In the genomic region with DNA sequence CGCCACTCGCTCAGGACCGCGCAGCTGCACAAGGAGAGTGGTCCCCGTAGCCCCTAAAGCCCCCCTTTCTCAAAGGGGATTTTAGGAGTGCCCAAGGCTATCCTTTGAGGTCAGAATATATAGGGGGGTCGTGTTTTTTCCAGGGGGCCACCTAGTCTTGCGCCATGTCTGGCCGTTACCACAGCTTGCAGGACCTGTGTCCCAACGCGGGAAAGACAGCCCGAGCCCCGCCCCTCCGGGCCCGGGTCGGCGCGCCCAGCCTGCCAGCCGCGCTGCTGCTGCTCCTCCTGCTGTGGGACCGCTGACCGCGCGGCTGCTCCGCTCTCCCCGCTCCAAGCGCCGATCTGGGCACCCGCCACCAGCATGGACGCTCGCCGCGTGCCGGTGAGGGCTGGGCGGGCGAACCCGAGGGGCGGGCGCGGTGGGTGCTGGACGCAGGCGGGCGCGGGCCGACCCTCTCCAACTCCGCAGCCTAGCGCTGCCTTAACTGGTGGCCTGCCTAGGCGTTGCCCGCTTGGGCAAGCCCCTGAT, we compare ENCODE assay signal across 1 cellular context.
TF ChIP-seq lines count a peak whose summit lies in the region.

A gene (plus strand): TSS at position 272 of the 531 bp plus-strand sequence. CDS start 92 bp downstream, at position 364.

TF ChIP-seq in HepG2, 621 proteins besides CTCF, POLR2A, EP300 and RAD21 (continued from another document and continues in another):
- TF ChIP-seq, protein P1, sequence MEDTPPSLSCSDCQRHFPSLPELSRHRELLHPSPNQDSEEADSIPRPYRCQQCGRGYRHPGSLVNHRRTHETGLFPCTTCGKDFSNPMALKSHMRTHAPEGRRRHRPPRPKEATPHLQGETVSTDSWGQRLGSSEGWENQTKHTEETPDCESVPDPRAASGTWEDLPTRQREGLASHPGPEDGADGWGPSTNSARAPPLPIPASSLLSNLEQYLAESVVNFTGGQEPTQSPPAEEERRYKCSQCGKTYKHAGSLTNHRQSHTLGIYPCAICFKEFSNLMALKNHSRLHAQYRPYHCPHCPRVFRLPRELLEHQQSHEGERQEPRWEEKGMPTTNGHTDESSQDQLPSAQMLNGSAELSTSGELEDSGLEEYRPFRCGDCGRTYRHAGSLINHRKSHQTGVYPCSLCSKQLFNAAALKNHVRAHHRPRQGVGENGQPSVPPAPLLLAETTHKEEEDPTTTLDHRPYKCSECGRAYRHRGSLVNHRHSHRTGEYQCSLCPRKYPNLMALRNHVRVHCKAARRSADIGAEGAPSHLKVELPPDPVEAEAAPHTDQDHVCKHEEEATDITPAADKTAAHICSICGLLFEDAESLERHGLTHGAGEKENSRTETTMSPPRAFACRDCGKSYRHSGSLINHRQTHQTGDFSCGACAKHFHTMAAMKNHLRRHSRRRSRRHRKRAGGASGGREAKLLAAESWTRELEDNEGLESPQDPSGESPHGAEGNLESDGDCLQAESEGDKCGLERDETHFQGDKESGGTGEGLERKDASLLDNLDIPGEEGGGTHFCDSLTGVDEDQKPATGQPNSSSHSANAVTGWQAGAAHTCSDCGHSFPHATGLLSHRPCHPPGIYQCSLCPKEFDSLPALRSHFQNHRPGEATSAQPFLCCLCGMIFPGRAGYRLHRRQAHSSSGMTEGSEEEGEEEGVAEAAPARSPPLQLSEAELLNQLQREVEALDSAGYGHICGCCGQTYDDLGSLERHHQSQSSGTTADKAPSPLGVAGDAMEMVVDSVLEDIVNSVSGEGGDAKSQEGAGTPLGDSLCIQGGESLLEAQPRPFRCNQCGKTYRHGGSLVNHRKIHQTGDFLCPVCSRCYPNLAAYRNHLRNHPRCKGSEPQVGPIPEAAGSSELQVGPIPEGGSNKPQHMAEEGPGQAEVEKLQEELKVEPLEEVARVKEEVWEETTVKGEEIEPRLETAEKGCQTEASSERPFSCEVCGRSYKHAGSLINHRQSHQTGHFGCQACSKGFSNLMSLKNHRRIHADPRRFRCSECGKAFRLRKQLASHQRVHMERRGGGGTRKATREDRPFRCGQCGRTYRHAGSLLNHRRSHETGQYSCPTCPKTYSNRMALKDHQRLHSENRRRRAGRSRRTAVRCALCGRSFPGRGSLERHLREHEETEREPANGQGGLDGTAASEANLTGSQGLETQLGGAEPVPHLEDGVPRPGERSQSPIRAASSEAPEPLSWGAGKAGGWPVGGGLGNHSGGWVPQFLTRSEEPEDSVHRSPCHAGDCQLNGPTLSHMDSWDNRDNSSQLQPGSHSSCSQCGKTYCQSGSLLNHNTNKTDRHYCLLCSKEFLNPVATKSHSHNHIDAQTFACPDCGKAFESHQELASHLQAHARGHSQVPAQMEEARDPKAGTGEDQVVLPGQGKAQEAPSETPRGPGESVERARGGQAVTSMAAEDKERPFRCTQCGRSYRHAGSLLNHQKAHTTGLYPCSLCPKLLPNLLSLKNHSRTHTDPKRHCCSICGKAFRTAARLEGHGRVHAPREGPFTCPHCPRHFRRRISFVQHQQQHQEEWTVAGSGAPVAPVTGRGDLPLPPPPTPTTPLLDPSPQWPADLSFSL (CRISPR knock-in tag; IDR thresholded peaks at IDR 0.05): no peak
- TF ChIP-seq BRD4 (CRISPR knock-in tag; IDR thresholded peaks at IDR 0.05): peak; percentile 89
- TF ChIP-seq MYC (CRISPR knock-in tag; IDR thresholded peaks at IDR 0.05; ENCODE audit: borderline replicate concordance): no peak
- TF ChIP-seq, protein P2, sequence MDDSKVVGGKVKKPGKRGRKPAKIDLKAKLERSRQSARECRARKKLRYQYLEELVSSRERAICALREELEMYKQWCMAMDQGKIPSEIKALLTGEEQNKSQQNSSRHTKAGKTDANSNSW (CRISPR knock-in tag; IDR thresholded peaks at IDR 0.05; ENCODE audit: borderline replicate concordance): peak; percentile 82
- peak; percentile 91; the same call in 1 of the 2 replicates for TF ChIP-seq JUNB (CRISPR knock-in tag; IDR thresholded peaks at IDR 0.05; ENCODE audit: borderline replicate concordance)
- TF ChIP-seq ZNF136 (CRISPR knock-in tag; IDR thresholded peaks at IDR 0.05; ENCODE audit: low read depth): peak; percentile 85; the same call in 1 of the 2 replicates
- TF ChIP-seq ZZZ3 (CRISPR knock-in tag; IDR thresholded peaks at IDR 0.05; ENCODE audit: borderline replicate concordance): no peak
- peak; percentile 77; the same call in 1 of the 2 replicates for TF ChIP-seq ZBTB3 (CRISPR knock-in tag; IDR thresholded peaks at IDR 0.05; ENCODE audit: borderline replicate concordance, low read depth)
- TF ChIP-seq ZFAT (CRISPR knock-in tag; conservative IDR thresholded peaks at IDR 0.05): peak; percentile 92
- TF ChIP-seq ETV5 (CRISPR knock-in tag; IDR thresholded peaks at IDR 0.05; ENCODE audit: borderline replicate concordance): peak; percentile 49
- TF ChIP-seq, protein P3, sequence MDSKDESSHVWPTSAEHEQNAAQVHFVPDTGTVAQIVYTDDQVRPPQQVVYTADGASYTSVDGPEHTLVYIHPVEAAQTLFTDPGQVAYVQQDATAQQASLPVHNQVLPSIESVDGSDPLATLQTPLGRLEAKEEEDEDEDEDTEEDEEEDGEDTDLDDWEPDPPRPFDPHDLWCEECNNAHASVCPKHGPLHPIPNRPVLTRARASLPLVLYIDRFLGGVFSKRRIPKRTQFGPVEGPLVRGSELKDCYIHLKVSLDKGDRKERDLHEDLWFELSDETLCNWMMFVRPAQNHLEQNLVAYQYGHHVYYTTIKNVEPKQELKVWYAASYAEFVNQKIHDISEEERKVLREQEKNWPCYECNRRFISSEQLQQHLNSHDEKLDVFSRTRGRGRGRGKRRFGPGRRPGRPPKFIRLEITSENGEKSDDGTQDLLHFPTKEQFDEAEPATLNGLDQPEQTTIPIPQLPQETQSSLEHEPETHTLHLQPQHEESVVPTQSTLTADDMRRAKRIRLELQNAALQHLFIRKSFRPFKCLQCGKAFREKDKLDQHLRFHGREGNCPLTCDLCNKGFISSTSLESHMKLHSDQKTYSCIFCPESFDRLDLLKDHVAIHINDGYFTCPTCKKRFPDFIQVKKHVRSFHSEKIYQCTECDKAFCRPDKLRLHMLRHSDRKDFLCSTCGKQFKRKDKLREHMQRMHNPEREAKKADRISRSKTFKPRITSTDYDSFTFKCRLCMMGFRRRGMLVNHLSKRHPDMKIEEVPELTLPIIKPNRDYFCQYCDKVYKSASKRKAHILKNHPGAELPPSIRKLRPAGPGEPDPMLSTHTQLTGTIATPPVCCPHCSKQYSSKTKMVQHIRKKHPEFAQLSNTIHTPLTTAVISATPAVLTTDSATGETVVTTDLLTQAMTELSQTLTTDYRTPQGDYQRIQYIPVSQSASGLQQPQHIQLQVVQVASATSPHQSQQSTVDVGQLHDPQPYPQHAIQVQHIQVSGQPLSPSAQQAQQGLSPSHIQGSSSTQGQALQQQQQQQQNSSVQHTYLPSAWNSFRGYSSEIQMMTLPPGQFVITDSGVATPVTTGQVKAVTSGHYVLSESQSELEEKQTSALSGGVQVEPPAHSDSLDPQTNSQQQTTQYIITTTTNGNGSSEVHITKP (CRISPR knock-in tag; IDR thresholded peaks at IDR 0.05; ENCODE audit: low read depth): no peak
- TF ChIP-seq ZNF460 (CRISPR knock-in tag; IDR thresholded peaks at IDR 0.05; ENCODE audit: borderline replicate concordance): no peak; the same call in 1 of the 2 replicates
- no peak for TF ChIP-seq ZNF282 (IDR thresholded peaks at IDR 0.05; ENCODE audit: partially characterized antibody)
- TF ChIP-seq, protein P4, sequence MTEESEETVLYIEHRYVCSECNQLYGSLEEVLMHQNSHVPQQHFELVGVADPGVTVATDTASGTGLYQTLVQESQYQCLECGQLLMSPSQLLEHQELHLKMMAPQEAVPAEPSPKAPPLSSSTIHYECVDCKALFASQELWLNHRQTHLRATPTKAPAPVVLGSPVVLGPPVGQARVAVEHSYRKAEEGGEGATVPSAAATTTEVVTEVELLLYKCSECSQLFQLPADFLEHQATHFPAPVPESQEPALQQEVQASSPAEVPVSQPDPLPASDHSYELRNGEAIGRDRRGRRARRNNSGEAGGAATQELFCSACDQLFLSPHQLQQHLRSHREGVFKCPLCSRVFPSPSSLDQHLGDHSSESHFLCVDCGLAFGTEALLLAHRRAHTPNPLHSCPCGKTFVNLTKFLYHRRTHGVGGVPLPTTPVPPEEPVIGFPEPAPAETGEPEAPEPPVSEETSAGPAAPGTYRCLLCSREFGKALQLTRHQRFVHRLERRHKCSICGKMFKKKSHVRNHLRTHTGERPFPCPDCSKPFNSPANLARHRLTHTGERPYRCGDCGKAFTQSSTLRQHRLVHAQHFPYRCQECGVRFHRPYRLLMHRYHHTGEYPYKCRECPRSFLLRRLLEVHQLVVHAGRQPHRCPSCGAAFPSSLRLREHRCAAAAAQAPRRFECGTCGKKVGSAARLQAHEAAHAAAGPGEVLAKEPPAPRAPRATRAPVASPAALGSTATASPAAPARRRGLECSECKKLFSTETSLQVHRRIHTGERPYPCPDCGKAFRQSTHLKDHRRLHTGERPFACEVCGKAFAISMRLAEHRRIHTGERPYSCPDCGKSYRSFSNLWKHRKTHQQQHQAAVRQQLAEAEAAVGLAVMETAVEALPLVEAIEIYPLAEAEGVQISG (CRISPR knock-in tag; IDR thresholded peaks at IDR 0.05): peak; percentile 75
- no peak for TF ChIP-seq FOXA1 (IDR thresholded peaks at IDR 0.05)
- TF ChIP-seq FOXA1 (CRISPR knock-in tag; IDR thresholded peaks at IDR 0.05): no peak
- TF ChIP-seq, protein P5, sequence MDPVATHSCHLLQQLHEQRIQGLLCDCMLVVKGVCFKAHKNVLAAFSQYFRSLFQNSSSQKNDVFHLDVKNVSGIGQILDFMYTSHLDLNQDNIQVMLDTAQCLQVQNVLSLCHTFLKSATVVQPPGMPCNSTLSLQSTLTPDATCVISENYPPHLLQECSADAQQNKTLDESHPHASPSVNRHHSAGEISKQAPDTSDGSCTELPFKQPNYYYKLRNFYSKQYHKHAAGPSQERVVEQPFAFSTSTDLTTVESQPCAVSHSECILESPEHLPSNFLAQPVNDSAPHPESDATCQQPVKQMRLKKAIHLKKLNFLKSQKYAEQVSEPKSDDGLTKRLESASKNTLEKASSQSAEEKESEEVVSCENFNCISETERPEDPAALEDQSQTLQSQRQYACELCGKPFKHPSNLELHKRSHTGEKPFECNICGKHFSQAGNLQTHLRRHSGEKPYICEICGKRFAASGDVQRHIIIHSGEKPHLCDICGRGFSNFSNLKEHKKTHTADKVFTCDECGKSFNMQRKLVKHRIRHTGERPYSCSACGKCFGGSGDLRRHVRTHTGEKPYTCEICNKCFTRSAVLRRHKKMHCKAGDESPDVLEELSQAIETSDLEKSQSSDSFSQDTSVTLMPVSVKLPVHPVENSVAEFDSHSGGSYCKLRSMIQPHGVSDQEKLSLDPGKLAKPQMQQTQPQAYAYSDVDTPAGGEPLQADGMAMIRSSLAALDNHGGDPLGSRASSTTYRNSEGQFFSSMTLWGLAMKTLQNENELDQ (CRISPR knock-in tag; IDR thresholded peaks at IDR 0.05; ENCODE audit: borderline replicate concordance): peak; percentile 91; the same call in 1 of the 2 replicates
- TF ChIP-seq, protein P6, sequence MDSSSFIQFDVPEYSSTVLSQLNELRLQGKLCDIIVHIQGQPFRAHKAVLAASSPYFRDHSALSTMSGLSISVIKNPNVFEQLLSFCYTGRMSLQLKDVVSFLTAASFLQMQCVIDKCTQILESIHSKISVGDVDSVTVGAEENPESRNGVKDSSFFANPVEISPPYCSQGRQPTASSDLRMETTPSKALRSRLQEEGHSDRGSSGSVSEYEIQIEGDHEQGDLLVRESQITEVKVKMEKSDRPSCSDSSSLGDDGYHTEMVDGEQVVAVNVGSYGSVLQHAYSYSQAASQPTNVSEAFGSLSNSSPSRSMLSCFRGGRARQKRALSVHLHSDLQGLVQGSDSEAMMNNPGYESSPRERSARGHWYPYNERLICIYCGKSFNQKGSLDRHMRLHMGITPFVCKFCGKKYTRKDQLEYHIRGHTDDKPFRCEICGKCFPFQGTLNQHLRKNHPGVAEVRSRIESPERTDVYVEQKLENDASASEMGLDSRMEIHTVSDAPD (CRISPR knock-in tag; IDR thresholded peaks at IDR 0.05): peak; percentile 68; the same call in 1 of the 2 replicates
- TF ChIP-seq RBM39 (IDR thresholded peaks at IDR 0.05; ENCODE audit: low read depth, low read length, poor library complexity, severe bottlenecking): peak; percentile 86
- TF ChIP-seq ZNF430 (CRISPR knock-in tag; IDR thresholded peaks at IDR 0.05): peak; percentile 86; the same call in 1 of the 2 replicates
- peak; percentile 95; the same call in 1 of the 2 replicates for TF ChIP-seq MYNN (CRISPR knock-in tag; IDR thresholded peaks at IDR 0.05; ENCODE audit: low read depth)
- peak; percentile 62; the same call in 1 of the 2 replicates for TF ChIP-seq ZNF549 (CRISPR knock-in tag; IDR thresholded peaks at IDR 0.05)
- 0 out of 2 replicates have a peak, but pooled peaks have one; percentile 26 for TF ChIP-seq ZMYM2 (CRISPR knock-in tag; IDR thresholded peaks at IDR 0.05)
- no peak for TF ChIP-seq NBN (conservative IDR thresholded peaks at IDR 0.05)
- 0 out of 2 replicates have a peak, but pooled peaks have one; percentile 25 for TF ChIP-seq ZNF720 (CRISPR knock-in tag; IDR thresholded peaks at IDR 0.05)
- TF ChIP-seq, protein P7, sequence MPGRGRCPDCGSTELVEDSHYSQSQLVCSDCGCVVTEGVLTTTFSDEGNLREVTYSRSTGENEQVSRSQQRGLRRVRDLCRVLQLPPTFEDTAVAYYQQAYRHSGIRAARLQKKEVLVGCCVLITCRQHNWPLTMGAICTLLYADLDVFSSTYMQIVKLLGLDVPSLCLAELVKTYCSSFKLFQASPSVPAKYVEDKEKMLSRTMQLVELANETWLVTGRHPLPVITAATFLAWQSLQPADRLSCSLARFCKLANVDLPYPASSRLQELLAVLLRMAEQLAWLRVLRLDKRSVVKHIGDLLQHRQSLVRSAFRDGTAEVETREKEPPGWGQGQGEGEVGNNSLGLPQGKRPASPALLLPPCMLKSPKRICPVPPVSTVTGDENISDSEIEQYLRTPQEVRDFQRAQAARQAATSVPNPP (CRISPR knock-in tag; IDR thresholded peaks at IDR 0.05): peak; percentile 96
- no peak for TF ChIP-seq SMAD3 (CRISPR knock-in tag; IDR thresholded peaks at IDR 0.05)
- TF ChIP-seq, protein P8, sequence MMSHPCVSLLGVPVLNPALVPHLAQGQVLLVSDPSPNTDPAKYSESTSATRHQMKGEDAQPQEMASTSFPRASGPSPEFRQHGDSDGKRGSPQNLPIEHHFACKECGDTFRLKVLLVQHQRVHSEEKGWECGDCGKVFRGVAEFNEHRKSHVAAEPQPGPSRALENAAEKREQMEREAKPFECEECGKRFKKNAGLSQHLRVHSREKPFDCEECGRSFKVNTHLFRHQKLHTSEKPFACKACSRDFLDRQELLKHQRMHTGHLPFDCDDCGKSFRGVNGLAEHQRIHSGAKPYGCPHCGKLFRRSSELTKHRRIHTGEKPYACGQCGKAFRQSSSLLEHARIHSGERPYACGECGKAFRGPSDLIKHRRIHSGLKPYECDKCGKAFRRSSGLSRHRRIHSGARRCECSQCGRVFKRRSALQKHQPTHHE (CRISPR knock-in tag; IDR thresholded peaks at IDR 0.05; ENCODE audit: borderline replicate concordance): peak; percentile 90; the same call in 1 of the 2 replicates
- no peak for TF ChIP-seq TCF7L2 (IDR thresholded peaks at IDR 0.05; ENCODE audit: low read depth, low read length)
- TF ChIP-seq MTF2 (CRISPR knock-in tag; IDR thresholded peaks at IDR 0.05; ENCODE audit: borderline replicate concordance): peak; percentile 85; the same call in 1 of the 2 replicates
- peak; percentile 98 for TF ChIP-seq ZNF841 (CRISPR knock-in tag; IDR thresholded peaks at IDR 0.05; ENCODE audit: borderline replicate concordance)
- no peak for TF ChIP-seq GATAD2A (CRISPR knock-in tag; IDR thresholded peaks at IDR 0.05)
- peak; percentile 95 for TF ChIP-seq XBP1 (CRISPR knock-in tag; IDR thresholded peaks at IDR 0.05)
- peak; percentile 91; the same call in 1 of the 2 replicates for TF ChIP-seq ZNF180 (CRISPR knock-in tag; IDR thresholded peaks at IDR 0.05; ENCODE audit: borderline replicate concordance, low read depth)
- TF ChIP-seq ZNF510 (CRISPR knock-in tag; IDR thresholded peaks at IDR 0.05; ENCODE audit: low read depth): peak; percentile 99
- TF ChIP-seq ZNF224 (CRISPR knock-in tag; IDR thresholded peaks at IDR 0.05): peak; percentile 92
- no peak for TF ChIP-seq IKZF1 (IDR thresholded peaks at IDR 0.05)
- peak; percentile 9; the same call in 1 of the 2 replicates for TF ChIP-seq CEBPG (CRISPR knock-in tag; IDR thresholded peaks at IDR 0.05)
- TF ChIP-seq NCOA5 (CRISPR knock-in tag; IDR thresholded peaks at IDR 0.05): no peak
